Comparison of ENCODE assay signal across 8 cellular contexts in genomic region chr4:4488405-4489404, GRCh38. TPM values are rescaled to one million over a fixed set of nuclear protein-coding genes. Genes with fewer than 3 reads are reported as not detected.
DNase-seq lines count a peak whose midpoint lies in the region; ATAC-seq, FAIRE-seq and TF ChIP-seq lines count a peak whose summit lies in the region.

No MANE protein-coding gene starts in this region.

- H4K20me1 ChIP-seq in endothelial cell of umbilical vein (replicated peaks; ENCODE audit: control insufficient read depth, extremely low read depth, insufficient read depth, low read length): peaks cover 2% of the 10 kb centered on the region

- no peak overlapping the region for H3K9ac ChIP-seq in endothelial cell of umbilical vein (replicated peaks; ENCODE audit: extremely low read depth, insufficient read depth, low read length)

- H3K4me1 ChIP-seq in CD4-positive, CD25-positive, alpha-beta regulatory T cell (ENCODE audit: control insufficient read depth, insufficient read depth, low read length, poor library complexity, severe bottlenecking): peaks cover 9% of the 10 kb centered on the region
- peaks cover 14% of the 10 kb centered on the region for H3K4me1 ChIP-seq in endothelial cell of umbilical vein (ENCODE audit: control insufficient read depth, extremely low read depth, insufficient read depth, low read length)

- no peak overlapping the region for H2AFZ ChIP-seq in endothelial cell of umbilical vein (ENCODE audit: low read depth, low read length)

- H3K9me3 ChIP-seq in CD4-positive, CD25-positive, alpha-beta regulatory T cell (ENCODE audit: control insufficient read depth in 2 of 2, low read length in 2 of 2): no peaks in the 10 kb centered on the region
- no peaks in the 10 kb centered on the region for H3K9me3 ChIP-seq in endothelial cell of umbilical vein (replicated peaks; ENCODE audit: control insufficient read depth, insufficient read depth, low read length)

- no peak for TF ChIP-seq POLR2A in endothelial cell of umbilical vein (IDR thresholded peaks at IDR 0.05; ENCODE audit: low read depth, low read length)

- H3K27me3 ChIP-seq in CD4-positive, CD25-positive, alpha-beta regulatory T cell (ENCODE audit: control insufficient read depth, insufficient read depth, low read length): no peaks in the 10 kb centered on the region
- H3K27me3 ChIP-seq in endothelial cell of umbilical vein (ENCODE audit: control insufficient read depth in 2 of 2, insufficient read depth in 2 of 2, low read length in 2 of 2): no peaks in the 10 kb centered on the region

- no peak overlapping the region for H3K27ac ChIP-seq in CD4-positive, CD25-positive, alpha-beta regulatory T cell (ENCODE audit: insufficient read depth, low read length, poor library complexity, severe bottlenecking)
- no peak overlapping the region for H3K27ac ChIP-seq in endothelial cell of umbilical vein (ENCODE audit: insufficient read depth, low read depth, low read length)

- H3K27ac Mint-ChIP-seq in CD4-positive, CD25-positive, alpha-beta regulatory T cell: no peak overlapping the region
- H3K27ac Mint-ChIP-seq in naive B cell: no peak overlapping the region
- H3K27ac Mint-ChIP-seq in stimulated activated effector memory CD8-positive, alpha-beta T cell treated with anti-CD3 and anti-CD28 coated beads, Interleukin-12 subunit alpha, Interleukin-12 subunit beta, amount 100 ng/mL, for 72 hours: no peak overlapping the region

- H3K4me3 ChIP-seq in CD4-positive, CD25-positive, alpha-beta regulatory T cell (ENCODE audit: low read depth, low read length): no peak overlapping the region
- no peak overlapping the region for H3K4me3 ChIP-seq in endothelial cell of umbilical vein (replicated peaks in 1 of 3; ENCODE audit: insufficient read depth in 1 of 3, low read depth in 1 of 3, low read length in 3 of 3)

- FAIRE-seq in endothelial cell of umbilical vein (lab: Jason Lieb, UNC): peak; percentile 67

- H3K27me3 Mint-ChIP-seq in CD4-positive, CD25-positive, alpha-beta regulatory T cell: no peaks in the 10 kb centered on the region
- H3K27me3 Mint-ChIP-seq in naive B cell: no peaks in the 10 kb centered on the region

- peaks cover 0 to 18% (median 13%) of the 10 kb centered on the region in 4 donors for H3K4me1 Mint-ChIP-seq in CD4-positive, CD25-positive, alpha-beta regulatory T cell
- H3K4me1 Mint-ChIP-seq in naive B cell: peaks cover 4 to 18% (median 7%) of the 10 kb centered on the region in 3 donors
- H3K4me1 Mint-ChIP-seq in stimulated activated effector memory CD8-positive, alpha-beta T cell treated with anti-CD3 and anti-CD28 coated beads, Interleukin-12 subunit alpha, Interleukin-12 subunit beta, amount 100 ng/mL, for 72 hours: peaks cover 16% of the 10 kb centered on the region

- H3K4me3 Mint-ChIP-seq in CD4-positive, CD25-positive, alpha-beta regulatory T cell: no peak overlapping the region
- no peak overlapping the region for H3K4me3 Mint-ChIP-seq in naive B cell
- no peak overlapping the region for H3K4me3 Mint-ChIP-seq in stimulated activated effector memory CD8-positive, alpha-beta T cell treated with anti-CD3 and anti-CD28 coated beads, Interleukin-12 subunit alpha, Interleukin-12 subunit beta, amount 100 ng/mL, for 72 hours

- peaks cover 12% of the 10 kb centered on the region for H3K79me2 ChIP-seq in endothelial cell of umbilical vein (ENCODE audit: control insufficient read depth, insufficient read depth, low read length)

- no TSS peak for BruUV-seq in endothelial cell of umbilical vein (replicated peaks; lab: Mats Ljungman, UMichigan)

- peak; percentile 75 to 92 for TF ChIP-seq CTCF in endothelial cell of umbilical vein (IDR thresholded peaks at IDR 0.05; ENCODE audit: extremely low read depth in 1 of 2, insufficient read depth in 1 of 2, low read depth in 1 of 2, low read length in 2 of 2)

- H3K9me3 Mint-ChIP-seq in CD4-positive, CD25-positive, alpha-beta regulatory T cell: no peaks in the 10 kb centered on the region
- H3K9me3 Mint-ChIP-seq in naive B cell: no peaks in the 10 kb centered on the region
- H3K9me3 Mint-ChIP-seq in stimulated activated effector memory CD8-positive, alpha-beta T cell treated with anti-CD3 and anti-CD28 coated beads, Interleukin-12 subunit alpha, Interleukin-12 subunit beta, amount 100 ng/mL, for 72 hours: no peaks in the 10 kb centered on the region

- dilution Hi-C loops in endothelial cell of umbilical vein (cut with MboI; ENCODE audit: extremely low pct_ligation_motif_present, low sequenced_read_pairs): no loop called here

- intact Hi-C loops in endothelial cell of umbilical vein (cut with micrococcal nuclease): loop anchor here (1.0 to 10.0 kb wide), 8 partner anchors 87 to 656 kb away; no protein-coding TSS in a partner anchor

- no peaks in the 10 kb centered on the region for H3K36me3 ChIP-seq in CD4-positive, CD25-positive, alpha-beta regulatory T cell (ENCODE audit: control insufficient read depth, insufficient read depth, low read length)
- H3K36me3 ChIP-seq in endothelial cell of umbilical vein (ENCODE audit: control insufficient read depth in 2 of 2, extremely low read depth in 1 of 2, insufficient read depth in 2 of 2, low read length in 2 of 2): no peaks in the 10 kb centered on the region

- POLR2A ChIA-PET in endothelial cell of umbilical vein (lab: Charles Lee): no interaction called here

- ATAC-seq in CD4-positive, CD25-positive, alpha-beta regulatory T cell (ENCODE audit: low read depth in 2 of 2): peak; percentile 91 to 92
- peak; percentile 79 for ATAC-seq in GM19023 (IDR thresholded peaks at IDR 0.05; ENCODE audit: unreplicated experiment)
- ATAC-seq in HG03159 (IDR thresholded peaks at IDR 0.05; ENCODE audit: unreplicated experiment): peak; percentile 71
- ATAC-seq in naive B cell (ENCODE audit: low read depth in 2 of 2): peak; percentile 83 to 89
- peak; percentile 92 for ATAC-seq in stimulated activated effector memory CD8-positive, alpha-beta T cell treated with anti-CD3 and anti-CD28 coated beads, Interleukin-12 subunit alpha, Interleukin-12 subunit beta, amount 100 ng/mL, for 72 hours

- H3K36me3 Mint-ChIP-seq in CD4-positive, CD25-positive, alpha-beta regulatory T cell: peaks cover 3% of the 10 kb centered on the region
- H3K36me3 Mint-ChIP-seq in naive B cell: no peaks in the 10 kb centered on the region
- H3K36me3 Mint-ChIP-seq in stimulated activated effector memory CD8-positive, alpha-beta T cell treated with anti-CD3 and anti-CD28 coated beads, Interleukin-12 subunit alpha, Interleukin-12 subunit beta, amount 100 ng/mL, for 72 hours: no peaks in the 10 kb centered on the region

- peak; percentile 52 to 85 (median 62) for DNase-seq in CD4-positive, CD25-positive, alpha-beta regulatory T cell
- DNase-seq in NCI-H82 treated with DMSO at 0.1 percent for 48 hours (lab: John Stamatoyannopoulos, UW; ENCODE audit: unreplicated experiment): peak; percentile 32
- DNase-seq in activated CD8-positive, alpha-beta memory T cell treated with anti-CD3 and anti-CD28 coated beads for 24 hours: peak; percentile 78
- peak; percentile 86 for DNase-seq in endothelial cell of umbilical vein (ENCODE audit: low read depth, low spot score)
- DNase-seq in naive B cell: peak; percentile 55
- DNase-seq in stimulated activated effector memory CD8-positive, alpha-beta T cell treated with anti-CD3 and anti-CD28 coated beads, Interleukin-12 subunit alpha, Interleukin-12 subunit beta, amount 100 ng/mL, for 72 hours (ENCODE audit: low spot score in 2 of 2): peak; percentile 60 to 76

- no peaks in the 10 kb centered on the region for H3K9me1 ChIP-seq in endothelial cell of umbilical vein (replicated peaks; ENCODE audit: control insufficient read depth, extremely low read depth, insufficient read depth, low read length)

- H3K4me2 ChIP-seq in endothelial cell of umbilical vein (ENCODE audit: insufficient read depth, low read length): no peak overlapping the region

- CTCF ChIA-PET in endothelial cell of umbilical vein (lab: Charles Lee): interaction anchor here (0.7 to 3.4 kb wide), 20 partner anchors 10 to 497 kb away, joined by 3 to 34 read pairs (median 6); no protein-coding TSS in a partner anchor

TF ChIP-seq in endothelial cell of umbilical vein, 7 proteins besides CTCF, POLR2A, EP300 and RAD21:
- TF ChIP-seq POLR2AphosphoS5 (IDR thresholded peaks at IDR 0.05; ENCODE audit: insufficient read depth, low read depth, low read length) (no peak), FOS (IDR thresholded peaks at IDR 0.05; ENCODE audit: borderline replicate concordance, insufficient read depth, low read length) (no peak), MYC (IDR thresholded peaks at IDR 0.05; ENCODE audit: low read depth, low read length) (no peak), MAX (IDR thresholded peaks at IDR 0.05; ENCODE audit: insufficient read depth, insufficient read length) (no peak), GATA2 (IDR thresholded peaks at IDR 0.05; ENCODE audit: insufficient read depth, insufficient read length, low read depth, low read length) (no peak), EZH2 (IDR thresholded peaks at IDR 0.05; ENCODE audit: borderline replicate concordance, low read depth, low read length, severe bottlenecking) (no peak), JUN (IDR thresholded peaks at IDR 0.05; ENCODE audit: borderline replicate concordance, insufficient read depth, insufficient read length, low read depth) (no peak)

RNA-seq across cellular contexts. Expression of gene STX18, which starts 53.1 kb away (rescaled TPM):
- total RNA-seq in CD4-positive, CD25-positive, alpha-beta regulatory T cell: 20.2 TPM
- polyA plus RNA-seq in CD4-positive, CD25-positive, alpha-beta regulatory T cell: 10 to 100 TPM; 15.9 to 27.2 (median 24.8) TPM
- 29.9 and 31.2 TPM in 2 replicates for total RNA-seq in endothelial cell of umbilical vein
- 23.9 and 30.7 TPM in 2 replicates for polyA plus RNA-seq in endothelial cell of umbilical vein
- polyA plus RNA-seq in endothelial cell of umbilical vein (2011; cell fraction: cytosol; rRNA removed): 25.2 and 29.3 TPM in 2 replicates
- polyA plus RNA-seq in endothelial cell of umbilical vein (2011; cell fraction: nucleus; rRNA removed): 47.2 and 48.3 TPM in 2 replicates
- polyA plus RNA-seq in endothelial cell of umbilical vein (2012): 22.2 and 26.4 TPM in 2 replicates
- polyA minus RNA-seq in endothelial cell of umbilical vein: 23.1 and 27.0 TPM in 2 replicates
- polyA minus RNA-seq in endothelial cell of umbilical vein (2011; cell fraction: cytosol; rRNA and poly(A)+ RNA removed): 7.6 TPM
- polyA minus RNA-seq in endothelial cell of umbilical vein (2011; cell fraction: nucleus; rRNA and poly(A)+ RNA removed): 32.2 and 34.2 TPM in 2 replicates
- 10 to 100 TPM in 5 of 6 donors, 1 to 10 TPM in 1; 7.8 to 27.5 (median 22.9) TPM for polyA plus RNA-seq in naive B cell (ENCODE audit: low read depth in 6 of 6)

Comparison
In these comparisons a context has a peak if more than half of its experiments do, and no peak if none do; other contexts are left out.
1. DNase-seq: peak in every context shown above with its lines; median percentile 86 in endothelial cell of umbilical vein; 78 in activated CD8-positive, alpha-beta memory T cell treated with anti-CD3 and anti-CD28 coated beads for 24 hours; 68 in stimulated activated effector memory CD8-positive, alpha-beta T cell treated with anti-CD3 and anti-CD28 coated beads, Interleukin-12 subunit alpha, Interleukin-12 subunit beta, amount 100 ng/mL, for 72 hours; 62 in CD4-positive, CD25-positive, alpha-beta regulatory T cell; 55 in naive B cell; 32 in NCI-H82 treated with DMSO at 0.1 percent for 48 hours.